ENCODE assay signal across 16 cellular contexts in the genomic region with DNA sequence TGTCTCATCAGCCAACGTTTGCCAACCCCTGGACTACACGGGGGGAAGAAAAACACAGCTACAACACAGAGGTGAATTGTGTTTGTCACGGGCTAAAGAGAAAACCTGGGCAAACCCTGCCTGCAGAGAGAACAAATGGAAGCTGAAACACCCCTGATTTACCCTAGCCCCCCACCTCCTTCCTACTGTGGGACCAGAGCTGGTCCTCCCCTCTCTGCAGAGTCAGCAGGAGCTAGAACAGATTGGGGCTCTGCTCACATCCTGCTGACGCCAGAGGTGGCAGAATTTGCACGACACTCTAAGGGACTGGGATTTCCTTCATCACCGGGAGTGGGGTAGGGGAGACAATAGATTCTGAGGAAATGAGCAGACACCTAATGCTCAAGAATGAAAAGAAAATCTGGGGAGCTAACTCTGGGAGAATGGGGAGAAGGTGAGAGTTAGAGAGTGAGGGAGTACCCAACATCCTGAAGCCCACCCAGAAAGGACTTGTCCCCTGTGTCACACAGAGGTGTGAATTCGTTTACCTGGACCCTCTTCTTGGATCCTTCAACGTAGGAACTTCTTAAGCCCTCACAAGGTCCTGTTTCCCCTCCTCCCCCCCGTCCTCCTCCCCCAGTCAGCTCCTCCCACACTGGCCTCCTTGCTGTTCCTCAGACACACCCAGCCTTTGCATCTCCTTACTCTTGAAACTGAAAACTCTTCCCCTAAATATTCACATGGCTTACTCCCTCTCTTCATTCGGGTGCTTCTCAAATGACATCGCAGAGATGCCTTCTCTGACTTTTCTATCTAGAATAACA. TPM values are rescaled to one million over a fixed set of nuclear protein-coding genes. Genes with fewer than 3 reads are reported as not detected.
DNase-seq lines count a peak whose midpoint lies in the region; ATAC-seq, FAIRE-seq and TF ChIP-seq lines count a peak whose summit lies in the region.
"Had no signal": no experiment of that assay in that cellular context is flagged by ENCODE, and none has a peak within 500 bp of the region (broad histone marks: within the 10 kb centered on the region; RNA-seq: fewer than 3 reads in every experiment).

No MANE protein-coding gene starts in this region.

- H3K9me3 Mint-ChIP-seq in WTC11 = no peaks in the 10 kb centered on the region
- H3K9me3 Mint-ChIP-seq: CD4-positive, alpha-beta T cell had no signal

- H3K9me3 ChIP-seq in HUES64 (ENCODE audit: insufficient read depth, low read depth, low read length) = no peaks in the 10 kb centered on the region
- H3K9me3 ChIP-seq: HAP-1 had no signal

- 58% methylated on average over 11 of the region's 11 CpGs for WGBS in HUES64

- H3K36me3 ChIP-seq in HUES64 (ENCODE audit: insufficient read depth, low read length) = no peaks in the 10 kb centered on the region
- H3K36me3 ChIP-seq: HAP-1 had no signal

- peak; percentile 63 for FAIRE-seq in urothelium cell line (lab: Jason Lieb, UNC)
- FAIRE-seq: A204.1, HepG2 had no signal

- POLR2A ChIA-PET in WTC11 (lab: Charles Lee) = interaction anchor here (0.8 kb wide), 1 partner anchor 9 kb away, joined by 3 read pairs; no protein-coding TSS in a partner anchor

- CTCF ChIA-PET in WTC11 (lab: Charles Lee) = interaction anchor here (0.8 to 2.9 kb wide), 4 partner anchors 22 to 196 kb away, joined by 3 to 13 read pairs (median 4); a partner anchor contains a TSS

- no peaks in the 10 kb centered on the region for H3K36me3 Mint-ChIP-seq in WTC11

- TF ChIP-seq CTCF in WTC11 (IDR thresholded peaks at IDR 0.05) = no peak

- H3K4me3 ChIP-seq in HUES64 (ENCODE audit: low read length) = no peak overlapping the region
- H3K4me3 ChIP-seq: HAP-1 had no signal

- H3K4me1 ChIP-seq in HUES64 (ENCODE audit: insufficient read depth, low read length) = peaks cover 25% of the 10 kb centered on the region
- H3K4me1 ChIP-seq: HAP-1 had no signal

- peaks cover 55% of the 10 kb centered on the region for H3K4me1 Mint-ChIP-seq in WTC11
- H3K4me1 Mint-ChIP-seq: B cell had no signal

- H3K9ac ChIP-seq in HUES64 (ENCODE audit: low read depth, low read length) = no peak overlapping the region

- no peaks in the 10 kb centered on the region for H3K27me3 ChIP-seq in HUES64 (ENCODE audit: insufficient read depth, low read length)

- DNase-seq in WTC11 (ENCODE audit: low spot score) (no peak), left kidney (ENCODE audit: low read depth, low spot score) (peak; percentile 57), urothelium cell line (ENCODE audit: low spot score) (no peak), epidermal melanocyte (ENCODE audit: insufficient read length, low spot score) (no peak)
- DNase-seq: C1 segment of cervical spinal cord; Calu3; CD4-positive, alpha-beta T cell; DMS 273 treated with DMSO at 0.1 percent for 48 hours; GOT3 had no signal

- no peak overlapping the region for H3K4me3 Mint-ChIP-seq in WTC11
- H3K4me3 Mint-ChIP-seq: B cell; CD4-positive, alpha-beta T cell had no signal

- no peak overlapping the region for H3K27ac Mint-ChIP-seq in WTC11
- H3K27ac Mint-ChIP-seq: B cell; CD4-positive, alpha-beta T cell had no signal

- H3K27ac ChIP-seq in HUES64 (ENCODE audit: low read depth, low read length) = peak overlapping the region; percentile 32; the same call in 1 of the 2 replicates

- ATAC-seq in WTC11 (peak; percentile 15), GM21447 (IDR thresholded peaks at IDR 0.05; ENCODE audit: unreplicated experiment) (no peak), HG03469 (IDR thresholded peaks at IDR 0.05; ENCODE audit: unreplicated experiment) (no peak)
- ATAC-seq: HepG2 had no signal

- no peaks in the 10 kb centered on the region for H3K27me3 Mint-ChIP-seq in WTC11 (ENCODE audit: low read depth)

TF ChIP-seq in WTC11, 78 proteins besides CTCF, POLR2A, EP300 and RAD21:
- TF ChIP-seq, protein P1, sequence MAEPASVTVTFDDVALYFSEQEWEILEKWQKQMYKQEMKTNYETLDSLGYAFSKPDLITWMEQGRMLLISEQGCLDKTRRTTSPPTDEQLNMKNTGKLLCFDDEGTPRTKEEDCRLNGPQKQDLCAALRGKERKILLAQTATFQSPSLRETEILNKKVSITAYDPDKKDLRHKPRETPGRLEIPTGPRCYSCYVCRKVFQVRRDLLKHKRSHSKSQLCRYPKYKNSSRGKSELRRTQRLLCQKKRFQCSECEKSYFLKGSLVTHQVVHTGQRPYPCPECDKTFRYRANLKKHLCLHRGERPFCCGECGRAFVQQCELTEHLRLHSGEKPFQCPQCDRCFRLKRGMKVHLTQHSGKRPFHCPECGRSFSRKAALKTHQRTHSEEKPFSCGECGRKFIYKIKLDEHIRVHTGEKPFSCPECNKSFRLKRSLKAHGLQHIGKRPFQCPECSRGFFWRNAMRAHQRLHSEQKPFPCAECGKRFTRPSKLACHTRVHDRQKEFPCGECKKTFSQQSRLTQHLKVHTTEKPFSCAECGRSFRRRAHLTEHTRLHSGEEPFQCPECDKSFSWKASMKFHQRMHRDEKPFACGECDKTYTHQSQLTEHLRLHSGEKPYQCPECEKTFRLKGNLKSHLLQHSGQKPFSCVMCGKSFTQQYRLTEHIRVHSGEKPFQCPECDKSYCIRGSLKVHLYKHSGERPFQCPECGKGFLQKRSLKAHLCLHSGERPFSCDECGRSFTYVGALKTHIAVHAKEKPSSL (CRISPR knock-in tag; conservative IDR thresholded peaks at IDR 0.05) = no peak
- TF ChIP-seq, protein P2, sequence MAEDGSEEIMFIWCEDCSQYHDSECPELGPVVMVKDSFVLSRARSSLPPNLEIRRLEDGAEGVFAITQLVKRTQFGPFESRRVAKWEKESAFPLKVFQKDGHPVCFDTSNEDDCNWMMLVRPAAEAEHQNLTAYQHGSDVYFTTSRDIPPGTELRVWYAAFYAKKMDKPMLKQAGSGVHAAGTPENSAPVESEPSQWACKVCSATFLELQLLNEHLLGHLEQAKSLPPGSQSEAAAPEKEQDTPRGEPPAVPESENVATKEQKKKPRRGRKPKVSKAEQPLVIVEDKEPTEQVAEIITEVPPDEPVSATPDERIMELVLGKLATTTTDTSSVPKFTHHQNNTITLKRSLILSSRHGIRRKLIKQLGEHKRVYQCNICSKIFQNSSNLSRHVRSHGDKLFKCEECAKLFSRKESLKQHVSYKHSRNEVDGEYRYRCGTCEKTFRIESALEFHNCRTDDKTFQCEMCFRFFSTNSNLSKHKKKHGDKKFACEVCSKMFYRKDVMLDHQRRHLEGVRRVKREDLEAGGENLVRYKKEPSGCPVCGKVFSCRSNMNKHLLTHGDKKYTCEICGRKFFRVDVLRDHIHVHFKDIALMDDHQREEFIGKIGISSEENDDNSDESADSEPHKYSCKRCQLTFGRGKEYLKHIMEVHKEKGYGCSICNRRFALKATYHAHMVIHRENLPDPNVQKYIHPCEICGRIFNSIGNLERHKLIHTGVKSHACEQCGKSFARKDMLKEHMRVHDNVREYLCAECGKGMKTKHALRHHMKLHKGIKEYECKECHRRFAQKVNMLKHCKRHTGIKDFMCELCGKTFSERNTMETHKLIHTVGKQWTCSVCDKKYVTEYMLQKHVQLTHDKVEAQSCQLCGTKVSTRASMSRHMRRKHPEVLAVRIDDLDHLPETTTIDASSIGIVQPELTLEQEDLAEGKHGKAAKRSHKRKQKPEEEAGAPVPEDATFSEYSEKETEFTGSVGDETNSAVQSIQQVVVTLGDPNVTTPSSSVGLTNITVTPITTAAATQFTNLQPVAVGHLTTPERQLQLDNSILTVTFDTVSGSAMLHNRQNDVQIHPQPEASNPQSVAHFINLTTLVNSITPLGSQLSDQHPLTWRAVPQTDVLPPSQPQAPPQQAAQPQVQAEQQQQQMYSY (CRISPR knock-in tag; IDR thresholded peaks at IDR 0.05) = peak; percentile 55; the same call in 1 of the 2 replicates
TF ChIP-seq in WTC11: peak in this region for 1.

RNA-seq across cellular contexts. Expression of a gene that starts 26.3 kb away (rescaled TPM):
- polyA plus RNA-seq in HUES64 (2013, experiment 1 of 2) = 59.6 TPM
- polyA plus RNA-seq in HUES64 (2013, experiment 2 of 2) = 83.2 TPM
- total RNA-seq in WTC11 (2021) = 55.4 to 62.0 TPM (median 57.0 TPM) in 3 replicates
